In genomic region chr2:239836021-239836765, GRCh38 we compare ENCODE assay signal across 18 cellular contexts.
A peak's percentile ranks its signal among the peaks of the same experiment; 100 is the strongest.
DNase-seq lines count a peak whose midpoint lies in the region; ATAC-seq, FAIRE-seq and TF ChIP-seq lines count a peak whose summit lies in the region.
"Had no signal": no experiment of that assay in that cellular context is flagged by ENCODE, and none has a peak within 500 bp of the region (broad histone marks: within the 10 kb centered on the region; RNA-seq: fewer than 3 reads in every experiment).

No MANE protein-coding gene starts in this region.

- H3K27ac Mint-ChIP-seq in natural killer cell, result no peak overlapping the region
- H3K27ac Mint-ChIP-seq in activated naive CD4-positive, alpha-beta T cell treated with anti-CD3 and anti-CD28 coated beads, Interleukin-2, amount 10 ng/mL, durations not matched to agents 7 days and 5 days, result no peak overlapping the region

- H3K4me3 ChIP-seq in right atrium auricular region, result no peak overlapping the region
- H3K4me3 ChIP-seq: GM12878 had no signal

- ATAC-seq in Right ventricle myocardium inferior (no peak), natural killer cell (no peak), sciatic nerve (no peak)
- ATAC-seq: GM12878, HepG2 had no signal

- DNase-seq in right atrium auricular region (ENCODE audit: low spot score) (peak; percentile 28), Right ventricle myocardium inferior (ENCODE audit: missing footprints) (no peak), natural killer cell (peak; percentile 10), sciatic nerve (ENCODE audit: low spot score) (peak; percentile 31), NCI-H526 (lab: John Stamatoyannopoulos, UW) (no peak), GM19239 (ENCODE audit: insufficient read length, low spot score) (no peak), NCI-H2196 (lab: John Stamatoyannopoulos, UW; ENCODE audit: unreplicated experiment) (no peak)
- no peak for DNase-seq in activated naive CD4-positive, alpha-beta T cell treated with anti-CD3 and anti-CD28 coated beads, Interleukin-2, amount 10 ng/mL, durations not matched to agents 7 days and 5 days
- DNase-seq: C1 segment of cervical spinal cord, GDM1, GOT3, NCI-H1048, NCI-H2081 treated with DMSO at 0.1 percent for 48 hours, NCI-H510A treated with DMSO at 0.1 percent for 48 hours had no signal

- no peak overlapping the region for H3K27ac ChIP-seq in right atrium auricular region
- H3K27ac ChIP-seq: KMS-11 had no signal

- CTCF ChIA-PET in activated naive CD4-positive, alpha-beta T cell treated with anti-CD3 and anti-CD28 coated beads, Interleukin-2, amount 10 ng/mL, durations not matched to agents 7 days and 5 days (lab: Charles Lee), result no interaction called here

- H3K9me3 ChIP-seq in right atrium auricular region, result no peaks in the 10 kb centered on the region

- H3K27me3 ChIP-seq in right atrium auricular region, result no peaks in the 10 kb centered on the region

- no peak overlapping the region for H3K4me3 Mint-ChIP-seq in natural killer cell
- H3K4me3 Mint-ChIP-seq in activated naive CD4-positive, alpha-beta T cell treated with anti-CD3 and anti-CD28 coated beads, Interleukin-2, amount 10 ng/mL, durations not matched to agents 7 days and 5 days, result no peak overlapping the region

- no peak for FAIRE-seq in GM19239 (lab: Jason Lieb, UNC)
- FAIRE-seq: GM12878, GM18507, HepG2 had no signal

- no peaks in the 10 kb centered on the region for H3K36me3 Mint-ChIP-seq in natural killer cell
- no peaks in the 10 kb centered on the region for H3K36me3 Mint-ChIP-seq in activated naive CD4-positive, alpha-beta T cell treated with anti-CD3 and anti-CD28 coated beads, Interleukin-2, amount 10 ng/mL, durations not matched to agents 7 days and 5 days

- intact Hi-C loops in Right ventricle myocardium inferior (cut with DNase I) (no loop called here), natural killer cell (cut with micrococcal nuclease) (no loop called here), sciatic nerve (cut with DNase I) (no loop called here)

- no peaks in the 10 kb centered on the region for H3K4me1 Mint-ChIP-seq in natural killer cell
- no peaks in the 10 kb centered on the region for H3K4me1 Mint-ChIP-seq in activated naive CD4-positive, alpha-beta T cell treated with anti-CD3 and anti-CD28 coated beads, Interleukin-2, amount 10 ng/mL, durations not matched to agents 7 days and 5 days

- H3K9me3 Mint-ChIP-seq in natural killer cell, result peaks cover 0 to 2% of the 10 kb centered on the region in 2 donors
- H3K9me3 Mint-ChIP-seq in activated naive CD4-positive, alpha-beta T cell treated with anti-CD3 and anti-CD28 coated beads, Interleukin-2, amount 10 ng/mL, durations not matched to agents 7 days and 5 days, result peaks cover 4% of the 10 kb centered on the region

- H3K27me3 Mint-ChIP-seq in natural killer cell (ENCODE audit: low read depth in 2 of 2), result peaks cover 9 to 19% of the 10 kb centered on the region in 2 donors
- H3K27me3 Mint-ChIP-seq in activated naive CD4-positive, alpha-beta T cell treated with anti-CD3 and anti-CD28 coated beads, Interleukin-2, amount 10 ng/mL, durations not matched to agents 7 days and 5 days, result peaks cover 12% of the 10 kb centered on the region

- peaks cover 0 to 5% of the 10 kb centered on the region in 2 donors for H3K4me1 ChIP-seq in right atrium auricular region

- TF ChIP-seq CTCF in right atrium auricular region (IDR thresholded peaks at IDR 0.05) (no peak), natural killer cell (IDR thresholded peaks at IDR 0.05) (no peak)

- no peaks in the 10 kb centered on the region for H3K36me3 ChIP-seq in right atrium auricular region

Comparison
In these comparisons a context has a peak if more than half of its experiments do, and no peak if none do; other contexts are left out.
1. DNase-seq: peak in right atrium auricular region (single experiment), natural killer cell (single experiment) and sciatic nerve (single experiment); none in Right ventricle myocardium inferior (single experiment), NCI-H526 (0 of 2), activated naive CD4-positive, alpha-beta T cell treated with anti-CD3 and anti-CD28 coated beads, Interleukin-2, amount 10 ng/mL, durations not matched to agents 7 days and 5 days (single experiment), GM19239 (single experiment) and NCI-H2196 (single experiment).